Comparison of ENCODE assay signal across 10 cellular contexts in the genomic region with DNA sequence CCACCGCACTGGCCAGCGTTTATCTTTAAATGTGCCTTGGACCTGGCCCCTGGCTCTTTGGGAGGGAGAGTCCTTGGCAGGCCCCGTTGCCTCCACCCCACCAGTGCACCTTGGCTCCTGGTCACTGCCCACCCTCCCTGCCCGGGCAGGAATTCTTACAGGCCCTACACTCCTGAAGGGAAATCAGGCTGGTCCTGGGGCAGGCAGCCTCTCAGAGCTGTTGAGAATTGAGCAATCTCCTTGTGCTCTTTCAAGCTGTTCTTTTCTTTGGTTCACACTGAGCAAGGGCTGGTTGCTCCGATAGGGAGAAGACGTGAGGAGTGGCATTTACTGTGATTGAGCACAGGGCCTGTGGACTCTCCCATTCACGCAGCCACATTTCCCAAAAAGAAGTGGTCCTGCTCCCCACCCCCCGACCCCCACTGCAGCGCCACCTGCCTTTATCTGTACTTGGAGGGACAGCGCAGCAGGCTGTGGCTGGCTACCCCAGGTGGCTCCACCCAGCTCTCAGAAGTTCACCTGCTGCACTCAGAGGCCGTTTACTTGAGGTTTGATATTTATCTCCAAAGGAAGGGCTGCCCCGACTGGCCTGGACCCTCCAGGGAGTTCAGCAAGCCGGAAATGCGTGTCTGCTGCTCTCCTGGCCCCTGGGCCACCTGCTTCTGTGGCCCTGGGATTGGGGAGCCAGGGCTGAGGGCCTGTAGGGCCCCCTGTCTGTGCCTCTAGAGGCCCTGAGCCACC. TPM values are rescaled to one million over a fixed set of nuclear protein-coding genes. Genes with fewer than 3 reads are reported as not detected.
DNase-seq lines count a peak whose midpoint lies in the region; ATAC-seq and TF ChIP-seq lines count a peak whose summit lies in the region.
"Had no signal": no experiment of that assay in that cellular context is flagged by ENCODE, and none has a peak within 500 bp of the region (broad histone marks: within the 10 kb centered on the region; RNA-seq: fewer than 3 reads in every experiment).

No MANE protein-coding gene starts in this region.

- H3K36me3 Mint-ChIP-seq in CD14-positive monocyte: peaks cover 17 to 30% of the 10 kb centered on the region in 2 donors

- no peaks in the 10 kb centered on the region for H3K36me3 ChIP-seq in rectal smooth muscle tissue (ENCODE audit: control insufficient read depth, insufficient read depth, low read length)

- H3K4me1 ChIP-seq in rectal smooth muscle tissue (ENCODE audit: control insufficient read depth, insufficient read depth, low read length): peaks cover 56% of the 10 kb centered on the region

- no peak overlapping the region for H3K27ac Mint-ChIP-seq in CD14-positive monocyte

- H3K4me3 Mint-ChIP-seq in CD14-positive monocyte: no peak overlapping the region

- intact Hi-C loops in CD14-positive monocyte (cut with micrococcal nuclease): no loop called here

- peaks cover 0 to 24% (median 11%) of the 10 kb centered on the region in 7 donors for H3K9me3 Mint-ChIP-seq in CD14-positive monocyte

- no peaks in the 10 kb centered on the region for H3K27me3 ChIP-seq in rectal smooth muscle tissue (ENCODE audit: control insufficient read depth, insufficient read depth, low read length)

- peak overlapping the region; percentile 21 for H3K27ac ChIP-seq in rectal smooth muscle tissue (ENCODE audit: low read depth, low read length)

- TF ChIP-seq CTCF in fibroblast of villous mesenchyme (IDR thresholded peaks at IDR 0.05; ENCODE audit: insufficient read depth, low read depth, low read length) (no peak), CD14-positive monocyte (IDR thresholded peaks at IDR 0.05) (no peak)

- DNase-seq in GF-D8 (lab: John Stamatoyannopoulos, UW) (peak; percentile 55), NCI-H526 treated with DMSO at 0.1 percent for 48 hours (lab: John Stamatoyannopoulos, UW) (peak; percentile 7), fibroblast of villous mesenchyme (ENCODE audit: low read depth) (peak; percentile 88), CD14-positive monocyte (ENCODE audit: low spot score) (no peak), SW 1271 (lab: John Stamatoyannopoulos, UW) (no peak)
- no peak for DNase-seq in activated CD8-positive, alpha-beta memory T cell treated with anti-CD3 and anti-CD28 coated beads, Interleukin-2, amount 50 U/mL, for 4 hours
- DNase-seq: NCI-H524; stimulated activated CD4-positive, alpha-beta T cell treated with anti-CD3 and anti-CD28 coated beads, Interleukin-4, amount 100 ng/mL, for 24 hours had no signal

- no peak for ATAC-seq in GM21717 (IDR thresholded peaks at IDR 0.05; ENCODE audit: unreplicated experiment)

- peaks cover 6 to 10% (median 7%) of the 10 kb centered on the region in 3 donors for H3K27me3 Mint-ChIP-seq in CD14-positive monocyte (ENCODE audit: low read depth in 3 of 3)

- no peak overlapping the region for H3K4me3 ChIP-seq in fibroblast of villous mesenchyme (ENCODE audit: low read depth, low read length)
- H3K4me3 ChIP-seq in rectal smooth muscle tissue (ENCODE audit: low read length): no peak overlapping the region

- H3K9ac ChIP-seq in rectal smooth muscle tissue (ENCODE audit: low read length): no peak overlapping the region

- peaks cover 47% of the 10 kb centered on the region for H3K4me1 Mint-ChIP-seq in CD14-positive monocyte

RNA-seq across cellular contexts. Expression of gene SKI, which starts 47.8 kb away (rescaled TPM):
- total RNA-seq in fibroblast of villous mesenchyme: 26.8 and 32.9 TPM in 2 replicates
- under 1 TPM; 0.20 to 0.25 TPM for polyA plus RNA-seq in CD14-positive monocyte

Comparison
In these comparisons a context has a peak if more than half of its experiments do, and no peak if none do; other contexts are left out.
1. DNase-seq: peak in GF-D8 (single experiment), NCI-H526 treated with DMSO at 0.1 percent for 48 hours (single experiment) and fibroblast of villous mesenchyme (single experiment); none in activated CD8-positive, alpha-beta memory T cell treated with anti-CD3 and anti-CD28 coated beads, Interleukin-2, amount 50 U/mL, for 4 hours (single experiment), CD14-positive monocyte (single experiment) and SW 1271 (0 of 2).